ENCODE assay signal across 6 cellular contexts in the genomic region with DNA sequence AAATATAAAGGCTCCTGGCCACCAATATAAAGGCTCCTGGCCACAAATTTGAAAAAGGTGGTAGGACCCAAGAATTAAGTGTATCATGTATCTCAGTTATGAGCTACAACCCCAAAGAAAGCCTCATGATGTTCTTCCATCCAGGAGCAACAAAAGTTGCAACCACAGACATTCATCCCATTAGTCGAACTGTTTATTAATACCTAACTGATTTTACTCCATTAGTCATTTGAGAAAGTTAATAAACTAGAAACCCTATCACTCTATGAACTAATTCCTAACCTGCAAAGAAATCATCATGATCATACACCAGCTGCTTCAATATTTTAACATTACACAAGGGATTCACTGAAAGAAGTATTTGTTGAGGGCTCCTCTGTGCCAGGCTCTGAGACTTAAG.
"Had no signal": no experiment of that assay in that cellular context is flagged by ENCODE, and none has a peak within 500 bp of the region (broad histone marks: within the 10 kb centered on the region; RNA-seq: fewer than 3 reads in every experiment).

No MANE protein-coding gene starts in this region.

- DNase-seq: GM23248, GOT3, H7, H9, HCEC 1CT, HFFc6 had no signal
